ENCODE assay signal across 1 cellular context in genomic region chr11:120335596-120335927, GRCh38.
TF ChIP-seq lines count a peak whose summit lies in the region.

No MANE protein-coding gene starts in this region.

TF ChIP-seq in GM23338, 12 proteins besides CTCF, POLR2A, EP300 and RAD21 (continued from another document):
- TF ChIP-seq ETS1 (IDR thresholded peaks at IDR 0.05): no peak
- TF ChIP-seq REST (IDR thresholded peaks at IDR 0.05; ENCODE audit: unreplicated experiment): no peak
